Comparison of ENCODE assay signal across 26 cellular contexts in genomic region chr4:63348735-63349673, GRCh38.
DNase-seq lines count a peak whose midpoint lies in the region; ATAC-seq, FAIRE-seq and TF ChIP-seq lines count a peak whose summit lies in the region.
"Had no signal": no experiment of that assay in that cellular context is flagged by ENCODE, and none has a peak within 500 bp of the region (broad histone marks: within the 10 kb centered on the region; RNA-seq: fewer than 3 reads in every experiment).

No MANE protein-coding gene starts in this region.

- H2AFZ ChIP-seq in HepG2 (ENCODE audit: low read length) (no peak overlapping the region), osteoblast (ENCODE audit: low read length) (no peak overlapping the region)

- in situ Hi-C loops in HepG2 (cut with HindIII; ENCODE audit: extremely low pct_ligation_motif_present, low pct_unique_long_range_greater_than_20kb): no loop called here

- no peaks in the 10 kb centered on the region for H3K36me3 Mint-ChIP-seq in activated CD4-positive, alpha-beta memory T cell treated with anti-CD3 and anti-CD28 coated beads for 36 hours
- H3K36me3 Mint-ChIP-seq: naive B cell had no signal

- WGBS in right lobe of liver (ENCODE audit: insufficient coverage, low coverage, low lambda C conversion rate, missing lambda C conversion rate): 55% methylated on average over 4 of the region's 58 CpGs
- 71% methylated on average over 20 of the region's 58 CpGs for WGBS in HepG2 (ENCODE audit: low lambda C conversion rate)

- no peak for TF ChIP-seq RAD21 in HepG2 (CRISPR knock-in tag; IDR thresholded peaks at IDR 0.05)

- H3K9me3 ChIP-seq in right lobe of liver: peaks cover 0 to 4% (median 0%) of the 10 kb centered on the region in 4 donors
- peaks cover 58% of the 10 kb centered on the region for H3K9me3 ChIP-seq in HepG2 (ENCODE audit: low read length)
- H3K9me3 ChIP-seq in WERI-Rb-1 (ENCODE audit: severe bottlenecking): peaks cover 14% of the 10 kb centered on the region
- no peaks in the 10 kb centered on the region for H3K9me3 ChIP-seq in osteoblast (ENCODE audit: low read depth, low read length)

- H3K36me3 ChIP-seq in right lobe of liver (no peaks in the 10 kb centered on the region), HepG2 (replicated peaks in 1 of 2; ENCODE audit: control insufficient read depth in 1 of 2, insufficient read depth in 2 of 2, low read length in 2 of 2) (no peaks in the 10 kb centered on the region), WERI-Rb-1 (no peaks in the 10 kb centered on the region), osteoblast (ENCODE audit: insufficient read depth, low read length) (no peaks in the 10 kb centered on the region)

- H4K20me1 ChIP-seq in HepG2 (ENCODE audit: insufficient read depth, low read length): no peaks in the 10 kb centered on the region
- H4K20me1 ChIP-seq in osteoblast (ENCODE audit: insufficient read depth, low read length): no peaks in the 10 kb centered on the region

- H3K4me3 ChIP-seq in right lobe of liver (no peak overlapping the region), HepG2 (replicated peaks in 1 of 3; ENCODE audit: insufficient read depth in 1 of 3, low read depth in 2 of 3, low read length in 3 of 3) (no peak overlapping the region), WERI-Rb-1 (ENCODE audit: low read depth, low read length) (no peak overlapping the region), osteoblast (ENCODE audit: insufficient read depth, low read length) (no peak overlapping the region)
- H3K4me3 ChIP-seq: smooth muscle cell had no signal

- H3K4me1 Mint-ChIP-seq in activated CD4-positive, alpha-beta memory T cell treated with anti-CD3 and anti-CD28 coated beads for 36 hours (ENCODE audit: low read depth): no peaks in the 10 kb centered on the region
- H3K4me1 Mint-ChIP-seq: activated naive CD8-positive, alpha-beta T cell treated with anti-CD3 and anti-CD28 coated beads, Interleukin-2, amount 50 U/mL, for 24 hours; endodermal cell; naive B cell had no signal

- H3K27me3 Mint-ChIP-seq in activated CD4-positive, alpha-beta memory T cell treated with anti-CD3 and anti-CD28 coated beads for 36 hours: no peaks in the 10 kb centered on the region
- H3K27me3 Mint-ChIP-seq: activated naive CD8-positive, alpha-beta T cell treated with anti-CD3 and anti-CD28 coated beads, Interleukin-2, amount 50 U/mL, for 24 hours; dendritic cell treated with granulocyte-macrophage colony-stimulating factor and Interleukin-4, amounts not matched to agents 40 ng/mL and 50 ng/mL, for 4 days; naive B cell; stimulated activated naive CD8-positive, alpha-beta T cell treated with anti-CD3 and anti-CD28 coated beads, Interleukin-15, Interleukin-2, amounts not matched to agents 100 ng/mL and 50 ng/mL, for 24 hours had no signal

- no peak overlapping the region for H3K4me2 ChIP-seq in HepG2 (ENCODE audit: low read depth, low read length)
- no peak overlapping the region for H3K4me2 ChIP-seq in osteoblast (ENCODE audit: insufficient read depth, low read length)
- H3K4me2 ChIP-seq: smooth muscle cell had no signal

- no peak overlapping the region for H3K9ac ChIP-seq in HepG2 (ENCODE audit: insufficient read depth, low read depth, low read length)

- peak in 1 of 4 donors; percentile 39 for ATAC-seq in right lobe of liver
- ATAC-seq in HepG2: no peak
- no peak for ATAC-seq in HG02759 (IDR thresholded peaks at IDR 0.05; ENCODE audit: unreplicated experiment)
- ATAC-seq in GM21723 (IDR thresholded peaks at IDR 0.05; ENCODE audit: unreplicated experiment): no peak
- ATAC-seq: activated naive CD8-positive, alpha-beta T cell treated with anti-CD3 and anti-CD28 coated beads, Interleukin-2, amount 50 U/mL, for 24 hours; HCT116 had no signal

- H3K4me3 Mint-ChIP-seq in activated CD4-positive, alpha-beta memory T cell treated with anti-CD3 and anti-CD28 coated beads for 36 hours: no peak overlapping the region
- H3K4me3 Mint-ChIP-seq: activated naive CD8-positive, alpha-beta T cell treated with anti-CD3 and anti-CD28 coated beads, Interleukin-2, amount 50 U/mL, for 24 hours; dendritic cell treated with granulocyte-macrophage colony-stimulating factor and Interleukin-4, amounts not matched to agents 40 ng/mL and 50 ng/mL, for 4 days; endodermal cell; naive B cell; stimulated activated naive CD8-positive, alpha-beta T cell treated with anti-CD3 and anti-CD28 coated beads, Interleukin-15, Interleukin-2, amounts not matched to agents 100 ng/mL and 50 ng/mL, for 24 hours had no signal

- no peak for TF ChIP-seq CTCF in right lobe of liver (IDR thresholded peaks at IDR 0.05)
- no peak for TF ChIP-seq CTCF in HepG2 (CRISPR knock-in tag; IDR thresholded peaks at IDR 0.05)
- TF ChIP-seq CTCF in WERI-Rb-1 (IDR thresholded peaks at IDR 0.05; ENCODE audit: low read depth, low read length): no peak
- TF ChIP-seq CTCF in osteoblast (IDR thresholded peaks at IDR 0.05; ENCODE audit: extremely low read depth, low read depth, low read length): no peak

- intact Hi-C loops in right lobe of liver (cut with DNase I): no loop called here
- intact Hi-C loops in HepG2 (cut with micrococcal nuclease; ENCODE audit: unreplicated experiment): no loop called here
- intact Hi-C loops in activated CD4-positive, alpha-beta memory T cell treated with anti-CD3 and anti-CD28 coated beads for 36 hours (cut with micrococcal nuclease): no loop called here

- H3K79me2 ChIP-seq in HepG2 (ENCODE audit: insufficient read depth, low read length) (no peaks in the 10 kb centered on the region), osteoblast (ENCODE audit: insufficient read depth, low read length) (no peaks in the 10 kb centered on the region)

- peaks cover 31% of the 10 kb centered on the region for H3K9me3 Mint-ChIP-seq in activated CD4-positive, alpha-beta memory T cell treated with anti-CD3 and anti-CD28 coated beads for 36 hours

- H3K4me1 ChIP-seq in right lobe of liver (no peaks in the 10 kb centered on the region), HepG2 (ENCODE audit: insufficient read depth, low read length) (no peaks in the 10 kb centered on the region), osteoblast (ENCODE audit: insufficient read depth, low read length) (no peaks in the 10 kb centered on the region)

- BruUV-seq in HepG2 (replicated peaks; lab: Mats Ljungman, UMichigan): no TSS peak

- TF ChIP-seq POLR2A in right lobe of liver (IDR thresholded peaks at IDR 0.05) (no peak), HepG2 (IDR thresholded peaks at IDR 0.05; ENCODE audit: insufficient read depth in 1 of 2, low read depth in 2 of 2, low read length in 2 of 2) (no peak)

- H3K27ac ChIP-seq in right lobe of liver: no peak overlapping the region
- H3K27ac ChIP-seq in HepG2 (ENCODE audit: extremely low read length, insufficient read depth, low read length): no peak overlapping the region
- H3K27ac ChIP-seq in WERI-Rb-1: no peak overlapping the region
- H3K27ac ChIP-seq in osteoblast (ENCODE audit: low read depth, low read length): no peak overlapping the region

- DNase-seq in right lobe of liver: peak in 2 of 3 donors; percentile 16 to 49
- no peak for DNase-seq in HepG2 (ENCODE audit: low spot score)
- DNase-seq in WERI-Rb-1: peak; percentile 6
- DNase-seq in osteoblast (ENCODE audit: insufficient read length, low spot score, missing footprints): peak; percentile 57
- DNase-seq in activated CD4-positive, alpha-beta memory T cell treated with anti-CD3 and anti-CD28 coated beads for 36 hours: no peak
- DNase-seq: activated CD4-positive, alpha-beta T cell treated with anti-CD3 and anti-CD28 coated beads for 48 hours; activated naive CD8-positive, alpha-beta T cell treated with anti-CD3 and anti-CD28 coated beads, Interleukin-2, amount 50 U/mL, for 24 hours; activated T-cell treated with anti-CD3 and anti-CD28 coated beads, Interleukin-2, amount 50 U/mL, for 1 hour; C1 segment of cervical spinal cord; endodermal cell; midbrain; MM.1S; naive B cell; NCI-H2029 treated with DMSO at 0.1 percent for 48 hours; NCI-H2227 treated with DMSO at 0.1 percent for 48 hours; occipital lobe; SHP77 treated with DMSO at 0.1 percent for 48 hours; stimulated activated CD4-positive, alpha-beta T cell treated with anti-CD3 and anti-CD28 coated beads, Interleukin-1b, Interleukin-23, amount 100 ng/mL, for 48 hours; SW 1271 had no signal

- H3K27ac Mint-ChIP-seq in activated CD4-positive, alpha-beta memory T cell treated with anti-CD3 and anti-CD28 coated beads for 36 hours: no peak overlapping the region
- H3K27ac Mint-ChIP-seq: activated naive CD8-positive, alpha-beta T cell treated with anti-CD3 and anti-CD28 coated beads, Interleukin-2, amount 50 U/mL, for 24 hours; dendritic cell treated with granulocyte-macrophage colony-stimulating factor and Interleukin-4, amounts not matched to agents 40 ng/mL and 50 ng/mL, for 4 days; endodermal cell; naive B cell; stimulated activated naive CD8-positive, alpha-beta T cell treated with anti-CD3 and anti-CD28 coated beads, Interleukin-15, Interleukin-2, amounts not matched to agents 100 ng/mL and 50 ng/mL, for 24 hours had no signal

- POLR2A ChIA-PET in HepG2 (lab: Yijun Ruan, JAX): no interaction called here
- POLR2A ChIA-PET in activated CD4-positive, alpha-beta memory T cell treated with anti-CD3 and anti-CD28 coated beads for 36 hours (lab: Charles Lee): no interaction called here

- CTCF ChIA-PET in HepG2 (lab: Yijun Ruan, JAX; ENCODE audit: low intra/inter-chr PET ratio, low total read pairs): no interaction called here
- CTCF ChIA-PET in activated CD4-positive, alpha-beta memory T cell treated with anti-CD3 and anti-CD28 coated beads for 36 hours (lab: Charles Lee): no interaction called here

- no peak for TF ChIP-seq EP300 in HepG2 (IDR thresholded peaks at IDR 0.05; ENCODE audit: low read depth in 2 of 2, low read length in 2 of 2)
- no peak for TF ChIP-seq EP300 in HepG2 (CRISPR knock-in tag; IDR thresholded peaks at IDR 0.05; ENCODE audit: borderline replicate concordance)

- no peak for FAIRE-seq in HepG2 (lab: Jason Lieb, UNC)
- FAIRE-seq: islet of Langerhans had no signal

- H3K27me3 ChIP-seq in right lobe of liver (no peaks in the 10 kb centered on the region), HepG2 (ENCODE audit: control insufficient read depth in 1 of 2, insufficient read depth in 2 of 2, low read length in 2 of 2) (no peaks in the 10 kb centered on the region), WERI-Rb-1 (ENCODE audit: insufficient read depth, low read depth, severe bottlenecking) (no peaks in the 10 kb centered on the region), osteoblast (ENCODE audit: insufficient read depth, low read length) (no peaks in the 10 kb centered on the region)

TF ChIP-seq in HepG2, 621 proteins besides CTCF, POLR2A, EP300 and RAD21 (continues in another document):
- no peak for TF ChIP-seq CREB3 (CRISPR knock-in tag; IDR thresholded peaks at IDR 0.05)
- TF ChIP-seq FOXP1 (IDR thresholded peaks at IDR 0.05): no peak
- no peak for TF ChIP-seq FOXP1 (CRISPR knock-in tag; IDR thresholded peaks at IDR 0.05)

Comparison
In these comparisons a context has a peak if more than half of its experiments do, and no peak if none do; other contexts are left out.
1. DNase-seq: peak in right lobe of liver (2 of 3), WERI-Rb-1 (single experiment) and osteoblast (single experiment); none in HepG2 (single experiment) and activated CD4-positive, alpha-beta memory T cell treated with anti-CD3 and anti-CD28 coated beads for 36 hours (single experiment).